Comparison of ENCODE assay signal across 7 cellular contexts in the genomic region with DNA sequence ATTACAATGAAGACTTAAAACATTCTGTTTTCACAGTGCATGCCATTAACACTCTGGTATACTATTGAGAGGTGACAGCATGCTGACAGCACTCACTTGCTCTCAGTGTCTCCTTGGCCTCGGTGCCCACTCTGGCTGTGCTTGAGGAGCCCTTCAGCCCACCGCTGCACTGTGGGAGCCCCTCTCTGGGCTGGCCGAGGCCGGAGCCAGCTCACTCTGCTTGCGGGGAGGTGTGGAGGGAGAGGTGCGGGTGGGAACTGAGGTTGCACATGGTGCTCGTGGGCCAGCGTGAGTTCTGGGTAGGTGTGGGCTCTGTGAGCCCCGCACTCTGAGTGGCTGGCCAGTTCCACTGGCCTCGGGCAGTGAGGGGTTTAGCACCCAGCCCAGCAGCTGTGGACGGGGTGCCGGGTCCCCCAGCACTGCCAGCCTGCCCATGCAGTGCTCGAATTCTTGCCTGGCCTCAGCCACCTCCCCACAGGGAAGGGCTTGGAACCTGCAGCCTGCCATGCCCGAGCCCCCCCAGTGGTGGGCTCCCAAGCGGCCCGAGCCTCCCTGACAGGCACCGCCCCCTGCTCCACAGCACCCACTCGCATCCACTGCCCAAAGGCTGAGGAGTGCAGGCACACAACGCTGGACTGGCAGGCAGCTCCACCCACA.
"Had no signal": no experiment of that assay in that cellular context is flagged by ENCODE, and none has a peak within 500 bp of the region (broad histone marks: within the 10 kb centered on the region; RNA-seq: fewer than 3 reads in every experiment).

No MANE protein-coding gene starts in this region.

- ATAC-seq: HepG2, K562 had no signal

- H3K4me1 Mint-ChIP-seq: IgD-negative memory B cell had no signal

- H3K4me3 Mint-ChIP-seq: IgD-negative memory B cell had no signal

- H3K27ac ChIP-seq: HL-60 had no signal

- H3K36me3 Mint-ChIP-seq: IgD-negative memory B cell had no signal

- H3K4me3 ChIP-seq: K562 had no signal

- DNase-seq: IMR-90, KBM-7 had no signal

- H3K27ac Mint-ChIP-seq: IgD-negative memory B cell had no signal

- FAIRE-seq: HepG2, HTR-8/SVneo, K562 had no signal

- H3K27me3 Mint-ChIP-seq: IgD-negative memory B cell had no signal
